ENCODE assay signal across 8 cellular contexts in genomic region chr6:149544646-149545257, GRCh38. TPM values are rescaled to one million over a fixed set of nuclear protein-coding genes. Genes with fewer than 3 reads are reported as not detected.
A peak's percentile ranks its signal among the peaks of the same experiment; 100 is the strongest.
DNase-seq lines count a peak whose midpoint lies in the region; ATAC-seq, FAIRE-seq and TF ChIP-seq lines count a peak whose summit lies in the region.

No MANE protein-coding gene starts in this region.

- peaks cover 10% of the 10 kb centered on the region for H3K36me3 Mint-ChIP-seq in activated CD4-positive, alpha-beta T cell treated with anti-CD3 and anti-CD28 coated beads for 36 hours (ENCODE audit: low read depth)
- H3K36me3 Mint-ChIP-seq in activated T-helper 2 cell treated with anti-CD3 and anti-CD28 coated beads, Interferon-gamma antibody, Interleukin-2, Interleukin-4, amounts not matched to agents 10 μg/mL and 5 μg/mL and 100 μg/mL, durations not matched to agents 14 hours and 24 hours and 36 hours (ENCODE audit: low read depth), result peaks cover 18% of the 10 kb centered on the region

- peak overlapping the region; percentile 98 for H3K27ac Mint-ChIP-seq in activated CD4-positive, alpha-beta T cell treated with anti-CD3 and anti-CD28 coated beads for 36 hours
- peak overlapping the region; percentile 97 for H3K27ac Mint-ChIP-seq in activated T-helper 2 cell treated with anti-CD3 and anti-CD28 coated beads, Interferon-gamma antibody, Interleukin-2, Interleukin-4, amounts not matched to agents 10 μg/mL and 5 μg/mL and 100 μg/mL, durations not matched to agents 14 hours and 24 hours and 36 hours

- H3K9me3 ChIP-seq in keratinocyte (ENCODE audit: control insufficient read depth, low read depth, low read length), result no peaks in the 10 kb centered on the region
- H3K9me3 ChIP-seq in thoracic aorta, result no peaks in the 10 kb centered on the region

- peak overlapping the region; percentile 99 for H3K9ac ChIP-seq in keratinocyte (ENCODE audit: control insufficient read depth, extremely low read depth, insufficient read depth, low read length)

- no peak for TF ChIP-seq CTCF in keratinocyte (optimal IDR thresholded peaks at IDR 0.05 in 1 of 3, IDR thresholded peaks at IDR 0.05 in 1 of 3, conservative IDR thresholded peaks at IDR 0.05 in 1 of 3; ENCODE audit: extremely low read depth in 1 of 3, insufficient read depth in 2 of 3, low read length in 3 of 3)
- no peak for TF ChIP-seq CTCF in thoracic aorta (IDR thresholded peaks at IDR 0.05)

- peak overlapping the region; percentile 82 for H2AFZ ChIP-seq in keratinocyte (ENCODE audit: control insufficient read depth, low read length)

- dilution Hi-C loops in keratinocyte (cut with MboI; ENCODE audit: extremely low pct_ligation_motif_present, low sequenced_read_pairs), result no loop called here

- ATAC-seq in activated CD4-positive, alpha-beta T cell treated with anti-CD3 and anti-CD28 coated beads for 36 hours, result peak; percentile 0
- ATAC-seq in thoracic aorta (ENCODE audit: insufficient number of reproducible peaks, low FRiP score, low read depth), result peak; percentile 4
- no peak for ATAC-seq in HG03565 (IDR thresholded peaks at IDR 0.05; ENCODE audit: unreplicated experiment)
- ATAC-seq in GM18868 (IDR thresholded peaks at IDR 0.05; ENCODE audit: unreplicated experiment), result no peak

- intact Hi-C loops in activated CD4-positive, alpha-beta T cell treated with anti-CD3 and anti-CD28 coated beads for 36 hours (cut with DNase I, micrococcal nuclease), result loop anchor here (5.0 kb wide), 5 partner anchors 103 to 1848 kb away; partner anchors contain the start of genes KATNA1 (in 1 of the 2) and ZBTB2 (in 1 of the 2)
- intact Hi-C loops in activated T-helper 2 cell treated with anti-CD3 and anti-CD28 coated beads, Interferon-gamma antibody, Interleukin-2, Interleukin-4, amounts not matched to agents 10 μg/mL and 5 μg/mL and 100 μg/mL, durations not matched to agents 14 hours and 24 hours and 36 hours (cut with micrococcal nuclease), result loop anchor here (1.0 to 5.0 kb wide), 3 partner anchors 59 to 202 kb away; partner anchors contain the start of genes KATNA1, NUP43 and ZC3H12D

- peaks cover 18% of the 10 kb centered on the region for H3K4me1 ChIP-seq in keratinocyte (ENCODE audit: control insufficient read depth, extremely low read depth, insufficient read depth, low read length)
- peaks cover 13 to 29% of the 10 kb centered on the region in 2 donors for H3K4me1 ChIP-seq in thoracic aorta (ENCODE audit: control insufficient read depth in 1 of 2, low read depth in 2 of 2)

- no peaks in the 10 kb centered on the region for H4K20me1 ChIP-seq in keratinocyte (ENCODE audit: control insufficient read depth, extremely low read depth, insufficient read depth, low read length)

- POLR2A ChIA-PET in activated CD4-positive, alpha-beta T cell treated with anti-CD3 and anti-CD28 coated beads for 36 hours (lab: Charles Lee), result interaction anchor here (1.2 to 1.4 kb wide), 2 partner anchors 99 to 173 kb away, joined by 3 to 5 read pairs; partner anchors contain the start of gene LATS1

- no peaks in the 10 kb centered on the region for H3K9me3 Mint-ChIP-seq in activated CD4-positive, alpha-beta T cell treated with anti-CD3 and anti-CD28 coated beads for 36 hours (ENCODE audit: low read depth)
- H3K9me3 Mint-ChIP-seq in activated T-helper 2 cell treated with anti-CD3 and anti-CD28 coated beads, Interferon-gamma antibody, Interleukin-2, Interleukin-4, amounts not matched to agents 10 μg/mL and 5 μg/mL and 100 μg/mL, durations not matched to agents 14 hours and 24 hours and 36 hours, result no peaks in the 10 kb centered on the region

- H3K4me1 Mint-ChIP-seq in activated CD4-positive, alpha-beta T cell treated with anti-CD3 and anti-CD28 coated beads for 36 hours, result peaks cover 44% of the 10 kb centered on the region
- H3K4me1 Mint-ChIP-seq in activated T-helper 2 cell treated with anti-CD3 and anti-CD28 coated beads, Interferon-gamma antibody, Interleukin-2, Interleukin-4, amounts not matched to agents 10 μg/mL and 5 μg/mL and 100 μg/mL, durations not matched to agents 14 hours and 24 hours and 36 hours (ENCODE audit: low read depth), result peaks cover 36% of the 10 kb centered on the region

- peak; percentile 60 for FAIRE-seq in keratinocyte (lab: Jason Lieb, UNC)

- H3K36me3 ChIP-seq in keratinocyte (ENCODE audit: control insufficient read depth in 2 of 2, extremely low read depth in 1 of 2, insufficient read depth in 2 of 2, low read length in 2 of 2), result no peaks in the 10 kb centered on the region
- H3K36me3 ChIP-seq in thoracic aorta, result peaks cover 4% of the 10 kb centered on the region

- peak overlapping the region; percentile 97 for H3K4me3 Mint-ChIP-seq in activated CD4-positive, alpha-beta T cell treated with anti-CD3 and anti-CD28 coated beads for 36 hours
- H3K4me3 Mint-ChIP-seq in activated T-helper 2 cell treated with anti-CD3 and anti-CD28 coated beads, Interferon-gamma antibody, Interleukin-2, Interleukin-4, amounts not matched to agents 10 μg/mL and 5 μg/mL and 100 μg/mL, durations not matched to agents 14 hours and 24 hours and 36 hours (ENCODE audit: low read depth), result peak overlapping the region; percentile 96

- no peaks in the 10 kb centered on the region for H3K27me3 Mint-ChIP-seq in activated CD4-positive, alpha-beta T cell treated with anti-CD3 and anti-CD28 coated beads for 36 hours
- peaks cover 6% of the 10 kb centered on the region for H3K27me3 Mint-ChIP-seq in activated T-helper 2 cell treated with anti-CD3 and anti-CD28 coated beads, Interferon-gamma antibody, Interleukin-2, Interleukin-4, amounts not matched to agents 10 μg/mL and 5 μg/mL and 100 μg/mL, durations not matched to agents 14 hours and 24 hours and 36 hours (ENCODE audit: low read depth)

- DNase-seq in activated CD4-positive, alpha-beta T cell treated with anti-CD3 and anti-CD28 coated beads for 36 hours, result no peak
- no peak for DNase-seq in activated CD4-positive, alpha-beta T cell treated with anti-CD3 and anti-CD28 coated beads for 1 hour
- no peak for DNase-seq in activated T-helper 2 cell treated with anti-CD3 and anti-CD28 coated beads, Interferon-gamma antibody, Interleukin-2, Interleukin-4, amounts not matched to agents 10 μg/mL and 5 μg/mL and 100 μg/mL, durations not matched to agents 14 hours and 24 hours and 36 hours (ENCODE audit: low spot score)
- DNase-seq in keratinocyte (ENCODE audit: low read depth, low spot score), result no peak
- no peak for DNase-seq in thoracic aorta (ENCODE audit: low spot score)
- DNase-seq in AG08395 (ENCODE audit: low spot score), result no peak

- H3K4me2 ChIP-seq in keratinocyte (ENCODE audit: control insufficient read depth, extremely low read depth, insufficient read depth, low read depth, low read length), result peak overlapping the region; percentile 100

- H3K4me3 ChIP-seq in keratinocyte (ENCODE audit: control insufficient read depth in 2 of 3, extremely low read depth in 1 of 3, insufficient read depth in 2 of 3, low read depth in 1 of 3, low read length in 3 of 3) (peak overlapping the region; percentile 90 to 100 (median 99)), thoracic aorta (peak overlapping the region; percentile 85)

- H3K79me2 ChIP-seq in keratinocyte (ENCODE audit: control insufficient read depth, insufficient read depth, low read length), result peaks cover 44% of the 10 kb centered on the region

- H3K27me3 ChIP-seq in keratinocyte (ENCODE audit: control insufficient read depth, extremely low read depth, insufficient read depth, low read length) (no peaks in the 10 kb centered on the region), thoracic aorta (replicated peaks; ENCODE audit: insufficient read depth) (no peaks in the 10 kb centered on the region)

- H3K9me1 ChIP-seq in keratinocyte (ENCODE audit: control insufficient read depth, extremely low read depth, insufficient read depth, low read length), result no peaks in the 10 kb centered on the region

- H3K27ac ChIP-seq in keratinocyte (ENCODE audit: control insufficient read depth, insufficient read depth, low read length) (peak overlapping the region; percentile 98), thoracic aorta (peak overlapping the region; percentile 93 to 97)

- CTCF ChIA-PET in activated CD4-positive, alpha-beta T cell treated with anti-CD3 and anti-CD28 coated beads for 36 hours (lab: Charles Lee), result interaction anchor here (0.5 to 5.7 kb wide), 10 partner anchors 16 to 537 kb away, joined by 3 to 58 read pairs (median 4); partner anchors contain the start of genes GINM1 and ZC3H12D

RNA-seq across cellular contexts. Expression of gene PPIL4, which starts 1.1 kb away (rescaled TPM):
- 10 to 100 TPM; 22.6 to 26.8 TPM for total RNA-seq in activated CD4-positive, alpha-beta T cell treated with anti-CD3 and anti-CD28 coated beads for 36 hours
- 20.4 and 20.5 TPM in 2 replicates for total RNA-seq in activated T-helper 2 cell treated with anti-CD3 and anti-CD28 coated beads, Interferon-gamma antibody, Interleukin-2, Interleukin-4, amounts not matched to agents 10 μg/mL and 5 μg/mL and 100 μg/mL, durations not matched to agents 14 hours and 24 hours and 36 hours
- 6.0 to 14.0 TPM (median 6.9 TPM) in 3 replicates for polyA plus RNA-seq in keratinocyte
- polyA plus RNA-seq in keratinocyte (2011; ENCODE audit: low read depth), result 64.2 TPM
- 5.8 and 7.9 TPM in 2 replicates for polyA plus RNA-seq in keratinocyte (2011; cell fraction: cytosol; rRNA removed)
- polyA plus RNA-seq in keratinocyte (2011; cell fraction: nucleus; rRNA removed), result 8.0 and 15.5 TPM in 2 replicates
- polyA plus RNA-seq in keratinocyte (2012; ENCODE audit: low replicate concordance), result 16.2 and 18.7 TPM in 2 replicates
- 1.5 to 6.9 TPM (median 3.1 TPM) in 3 replicates for polyA minus RNA-seq in keratinocyte
- 4.6 TPM for polyA minus RNA-seq in keratinocyte (2011; cell fraction: cytosol; rRNA and poly(A)+ RNA removed)
- polyA minus RNA-seq in keratinocyte (2011; cell fraction: nucleus; rRNA and poly(A)+ RNA removed), result 3.8 and 9.5 TPM in 2 replicates
- total RNA-seq in thoracic aorta, result 10 to 100 TPM; 20.2 to 33.8 TPM

RNA-seq across cellular contexts. Expression of gene GINM1, which starts 21.4 kb away (rescaled TPM):
- total RNA-seq in activated CD4-positive, alpha-beta T cell treated with anti-CD3 and anti-CD28 coated beads for 36 hours, result 10 to 100 TPM; 15.9 to 17.3 TPM
- 17.6 and 19.0 TPM in 2 replicates for total RNA-seq in activated T-helper 2 cell treated with anti-CD3 and anti-CD28 coated beads, Interferon-gamma antibody, Interleukin-2, Interleukin-4, amounts not matched to agents 10 μg/mL and 5 μg/mL and 100 μg/mL, durations not matched to agents 14 hours and 24 hours and 36 hours
- polyA plus RNA-seq in keratinocyte, result 16.4 to 29.7 TPM (median 28.9 TPM) in 3 replicates
- 18.8 TPM for polyA plus RNA-seq in keratinocyte (2011; ENCODE audit: low read depth)
- polyA plus RNA-seq in keratinocyte (2011; cell fraction: cytosol; rRNA removed), result 18.5 and 29.4 TPM in 2 replicates
- 20.3 and 26.7 TPM in 2 replicates for polyA plus RNA-seq in keratinocyte (2011; cell fraction: nucleus; rRNA removed)
- 27.3 and 29.2 TPM in 2 replicates for polyA plus RNA-seq in keratinocyte (2012; ENCODE audit: low replicate concordance)
- 4.5 to 9.9 TPM (median 5.6 TPM) in 3 replicates for polyA minus RNA-seq in keratinocyte
- 16.7 TPM for polyA minus RNA-seq in keratinocyte (2011; cell fraction: cytosol; rRNA and poly(A)+ RNA removed)
- 10.1 and 16.3 TPM in 2 replicates for polyA minus RNA-seq in keratinocyte (2011; cell fraction: nucleus; rRNA and poly(A)+ RNA removed)
- total RNA-seq in thoracic aorta, result 10 to 100 TPM; 52.5 to 81.6 TPM

RNA-seq across cellular contexts. Expression of gene ZC3H12D, which starts 59.9 kb away (rescaled TPM):
- 10 to 100 TPM; 72.2 to 89.9 TPM for total RNA-seq in activated CD4-positive, alpha-beta T cell treated with anti-CD3 and anti-CD28 coated beads for 36 hours
- 15.0 and 15.6 TPM in 2 replicates for total RNA-seq in activated T-helper 2 cell treated with anti-CD3 and anti-CD28 coated beads, Interferon-gamma antibody, Interleukin-2, Interleukin-4, amounts not matched to agents 10 μg/mL and 5 μg/mL and 100 μg/mL, durations not matched to agents 14 hours and 24 hours and 36 hours
- 0.03 to 0.04 TPM in 2 of 3 replicates, not detected in the other for polyA plus RNA-seq in keratinocyte
- not detected for polyA plus RNA-seq in keratinocyte (2011; ENCODE audit: low read depth)
- not detected in 2 replicates for polyA plus RNA-seq in keratinocyte (2011; cell fraction: cytosol; rRNA removed)
- polyA plus RNA-seq in keratinocyte (2011; cell fraction: nucleus; rRNA removed), result 0.15 and 0.40 TPM in 2 replicates
- polyA plus RNA-seq in keratinocyte (2012; ENCODE audit: low replicate concordance), result 0.27 TPM in 1 of 2 replicates, not detected in the other
- polyA minus RNA-seq in keratinocyte, result 0.03 to 0.23 TPM in 2 of 3 replicates, not detected in the other
- polyA minus RNA-seq in keratinocyte (2011; cell fraction: cytosol; rRNA and poly(A)+ RNA removed), result not detected
- not detected in 2 replicates for polyA minus RNA-seq in keratinocyte (2011; cell fraction: nucleus; rRNA and poly(A)+ RNA removed)
- total RNA-seq in thoracic aorta, result 1 to 10 TPM; 1.9 to 3.8 TPM

Comparison
In these comparisons a context has a peak if more than half of its experiments do, and no peak if none do; other contexts are left out.
1. ATAC-seq: peak in activated CD4-positive, alpha-beta T cell treated with anti-CD3 and anti-CD28 coated beads for 36 hours (single experiment) and thoracic aorta (single experiment); none in HG03565 (single experiment) and GM18868 (single experiment).